ENCODE assay signal across 17 cellular contexts in genomic region chr17:1965556-1966273, GRCh38. TPM values are rescaled to one million over a fixed set of nuclear protein-coding genes. Genes with fewer than 3 reads are reported as not detected.
DNase-seq lines count a peak whose midpoint lies in the region; ATAC-seq and TF ChIP-seq lines count a peak whose summit lies in the region.
"Had no signal": no experiment of that assay in that cellular context is flagged by ENCODE, and none has a peak within 500 bp of the region (broad histone marks: within the 10 kb centered on the region; RNA-seq: fewer than 3 reads in every experiment).

No MANE protein-coding gene starts in this region.

- H3K4me1 ChIP-seq in body of pancreas, result peaks cover 22% of the 10 kb centered on the region
- peaks cover under 1% of the 10 kb centered on the region for H3K4me1 ChIP-seq in osteoblast (ENCODE audit: insufficient read depth, low read length)
- no peaks in the 10 kb centered on the region for H3K4me1 ChIP-seq in effector memory CD4-positive, alpha-beta T cell (ENCODE audit: control insufficient read depth, insufficient read depth, low read length, poor library complexity, severe bottlenecking)

- H3K27ac ChIP-seq in body of pancreas (peak overlapping the region in 3 of 4 donors; percentile 52 to 58 (median 57)), osteoblast (ENCODE audit: low read depth, low read length) (no peak overlapping the region)
- no peak overlapping the region for H3K27ac ChIP-seq in effector memory CD4-positive, alpha-beta T cell (ENCODE audit: insufficient read depth, low read length, poor library complexity, severe bottlenecking)
- H3K27ac ChIP-seq: lower lobe of right lung had no signal

- no peaks in the 10 kb centered on the region for H3K9me3 ChIP-seq in body of pancreas
- no peaks in the 10 kb centered on the region for H3K9me3 ChIP-seq in osteoblast (ENCODE audit: low read depth, low read length)
- no peaks in the 10 kb centered on the region for H3K9me3 ChIP-seq in effector memory CD4-positive, alpha-beta T cell (ENCODE audit: control insufficient read depth, low read length)
- H3K9me3 ChIP-seq: lower lobe of right lung had no signal

- TF ChIP-seq CTCF in HFF-Myc (IDR thresholded peaks at IDR 0.05; ENCODE audit: low read depth, low read length, missing control alignments), result no peak
- no peak for TF ChIP-seq CTCF in body of pancreas (IDR thresholded peaks at IDR 0.05)
- TF ChIP-seq CTCF in osteoblast (IDR thresholded peaks at IDR 0.05; ENCODE audit: extremely low read depth, low read depth, low read length), result no peak

- no peak overlapping the region for H3K4me3 Mint-ChIP-seq in stimulated activated naive CD8-positive, alpha-beta T cell treated with anti-CD3 and anti-CD28 coated beads, Interleukin-15, amount 100 ng/mL, for 72 hours
- no peak overlapping the region for H3K4me3 Mint-ChIP-seq in activated CD4-positive, alpha-beta T cell treated with anti-CD3 and anti-CD28 coated beads for 36 hours

- H2AFZ ChIP-seq in osteoblast (ENCODE audit: low read length), result no peak overlapping the region

- no peaks in the 10 kb centered on the region for H3K36me3 Mint-ChIP-seq in activated CD4-positive, alpha-beta T cell treated with anti-CD3 and anti-CD28 coated beads for 36 hours (ENCODE audit: low read depth)

- H3K27ac Mint-ChIP-seq in stimulated activated naive CD8-positive, alpha-beta T cell treated with anti-CD3 and anti-CD28 coated beads, Interleukin-15, amount 100 ng/mL, for 72 hours, result no peak overlapping the region
- no peak overlapping the region for H3K27ac Mint-ChIP-seq in activated CD4-positive, alpha-beta T cell treated with anti-CD3 and anti-CD28 coated beads for 36 hours

- CTCF ChIA-PET in activated CD4-positive, alpha-beta T cell treated with anti-CD3 and anti-CD28 coated beads for 36 hours (lab: Charles Lee), result no interaction called here

- H3K36me3 ChIP-seq in body of pancreas (replicated peaks in 1 of 2; ENCODE audit: insufficient read depth in 1 of 2, low read depth in 2 of 2) (no peaks in the 10 kb centered on the region), osteoblast (ENCODE audit: insufficient read depth, low read length) (no peaks in the 10 kb centered on the region)
- H3K36me3 ChIP-seq in effector memory CD4-positive, alpha-beta T cell (ENCODE audit: control insufficient read depth, insufficient read depth, low read length), result no peaks in the 10 kb centered on the region
- H3K36me3 ChIP-seq: lower lobe of right lung had no signal

- H3K9me3 Mint-ChIP-seq in stimulated activated naive CD8-positive, alpha-beta T cell treated with anti-CD3 and anti-CD28 coated beads, Interleukin-15, amount 100 ng/mL, for 72 hours, result peaks cover 5 to 14% of the 10 kb centered on the region in 2 donors
- no peaks in the 10 kb centered on the region for H3K9me3 Mint-ChIP-seq in activated CD4-positive, alpha-beta T cell treated with anti-CD3 and anti-CD28 coated beads for 36 hours (ENCODE audit: low read depth)

- peaks cover 20% of the 10 kb centered on the region for H3K4me1 Mint-ChIP-seq in stimulated activated naive CD8-positive, alpha-beta T cell treated with anti-CD3 and anti-CD28 coated beads, Interleukin-15, amount 100 ng/mL, for 72 hours
- peaks cover 4% of the 10 kb centered on the region for H3K4me1 Mint-ChIP-seq in activated CD4-positive, alpha-beta T cell treated with anti-CD3 and anti-CD28 coated beads for 36 hours

- no peak for TF ChIP-seq POLR2A in body of pancreas (IDR thresholded peaks at IDR 0.05)

- POLR2A ChIA-PET in activated CD4-positive, alpha-beta T cell treated with anti-CD3 and anti-CD28 coated beads for 36 hours (lab: Charles Lee), result no interaction called here

- intact Hi-C loops in body of pancreas (cut with DNase I), result no loop called here
- intact Hi-C loops in activated CD4-positive, alpha-beta T cell treated with anti-CD3 and anti-CD28 coated beads for 36 hours (cut with DNase I, micrococcal nuclease), result no loop called here

- 57 to 79% methylated on average over 13 to 16 of the region's 21 CpGs for WGBS in body of pancreas, 2 donors

- H4K20me1 ChIP-seq in osteoblast (ENCODE audit: insufficient read depth, low read length), result no peaks in the 10 kb centered on the region

- H3K4me2 ChIP-seq in osteoblast (ENCODE audit: insufficient read depth, low read length), result no peak overlapping the region

- ATAC-seq in body of pancreas, result peak; percentile 36
- ATAC-seq in stimulated activated naive CD8-positive, alpha-beta T cell treated with anti-CD3 and anti-CD28 coated beads, Interleukin-15, amount 100 ng/mL, for 72 hours, result no peak
- no peak for ATAC-seq in activated CD4-positive, alpha-beta T cell treated with anti-CD3 and anti-CD28 coated beads for 36 hours
- ATAC-seq: lower lobe of right lung, sciatic nerve had no signal

- peak; percentile 75 for DNase-seq in EH (ENCODE audit: low read depth)
- DNase-seq in HFF-Myc (ENCODE audit: extremely low read depth, low read depth), result peak; percentile 52
- no peak for DNase-seq in body of pancreas
- DNase-seq in osteoblast (ENCODE audit: insufficient read length, low spot score, missing footprints), result peak; percentile 39
- no peak for DNase-seq in effector memory CD4-positive, alpha-beta T cell
- no peak for DNase-seq in stimulated activated naive CD8-positive, alpha-beta T cell treated with anti-CD3 and anti-CD28 coated beads, Interleukin-15, amount 100 ng/mL, for 72 hours
- no peak for DNase-seq in activated CD4-positive, alpha-beta T cell treated with anti-CD3 and anti-CD28 coated beads for 36 hours
- DNase-seq: anterior cingulate cortex; DMS53; erythroblast; lower lobe of right lung; NCI-H1048; NCI-H2227 treated with DMSO at 0.1 percent for 48 hours; SHP77 treated with DMSO at 0.1 percent for 48 hours; stimulated activated CD4-positive, alpha-beta T cell treated with anti-CD3 and anti-CD28 coated beads, Interleukin-1b, Interleukin-23, amount 100 ng/mL, for 48 hours; T-helper 2 cell had no signal

- H3K4me3 ChIP-seq in HFF-Myc (replicated peaks; ENCODE audit: low read depth, low read length) (0 out of 2 replicates have a peak overlapping the region, but pooled peaks have one; percentile 4), body of pancreas (no peak overlapping the region), osteoblast (ENCODE audit: insufficient read depth, low read length) (no peak overlapping the region)
- H3K4me3 ChIP-seq in effector memory CD4-positive, alpha-beta T cell (ENCODE audit: insufficient read depth, low read depth, low read length, poor library complexity, severe bottlenecking), result no peak overlapping the region
- H3K4me3 ChIP-seq: lower lobe of right lung had no signal

- H3K27me3 ChIP-seq in body of pancreas (no peaks in the 10 kb centered on the region), osteoblast (ENCODE audit: insufficient read depth, low read length) (peaks cover 3% of the 10 kb centered on the region)
- H3K27me3 ChIP-seq in effector memory CD4-positive, alpha-beta T cell (replicated peaks; ENCODE audit: control insufficient read depth, insufficient read depth, low read length, poor library complexity, severe bottlenecking), result peaks cover 3% of the 10 kb centered on the region

- H3K79me2 ChIP-seq in osteoblast (ENCODE audit: insufficient read depth, low read length), result no peaks in the 10 kb centered on the region

- peaks cover 31% of the 10 kb centered on the region for H3K27me3 Mint-ChIP-seq in stimulated activated naive CD8-positive, alpha-beta T cell treated with anti-CD3 and anti-CD28 coated beads, Interleukin-15, amount 100 ng/mL, for 72 hours
- peaks cover 9% of the 10 kb centered on the region for H3K27me3 Mint-ChIP-seq in activated CD4-positive, alpha-beta T cell treated with anti-CD3 and anti-CD28 coated beads for 36 hours

RNA-seq across cellular contexts. Expression of gene RTN4RL1, which starts 59.4 kb away (rescaled TPM):
- total RNA-seq in body of pancreas (1 to 10 TPM; 3.1 to 3.6 TPM), osteoblast (1.1 and 1.5 TPM in 2 replicates)
- under 1 TPM; 0.11 to 0.18 TPM for total RNA-seq in activated CD4-positive, alpha-beta T cell treated with anti-CD3 and anti-CD28 coated beads for 36 hours

Comparison
In these comparisons a context has a peak if more than half of its experiments do, and no peak if none do; other contexts are left out.
1. DNase-seq: peak in EH (single experiment), HFF-Myc (single experiment) and osteoblast (single experiment); none in body of pancreas (0 of 4), effector memory CD4-positive, alpha-beta T cell (0 of 3), stimulated activated naive CD8-positive, alpha-beta T cell treated with anti-CD3 and anti-CD28 coated beads, Interleukin-15, amount 100 ng/mL, for 72 hours (0 of 2) and activated CD4-positive, alpha-beta T cell treated with anti-CD3 and anti-CD28 coated beads for 36 hours (single experiment).
2. H3K27ac ChIP-seq: peak in body of pancreas (3 of 4); none in osteoblast (single experiment) and effector memory CD4-positive, alpha-beta T cell (single experiment).